8 cellular contexts compared by ENCODE assay signal in genomic region chr7:74656421-74656910, GRCh38. TPM values are rescaled to one million over a fixed set of nuclear protein-coding genes. Genes with fewer than 3 reads are reported as not detected.
DNase-seq lines count a peak whose midpoint lies in the region; FAIRE-seq and TF ChIP-seq lines count a peak whose summit lies in the region.

No MANE protein-coding gene starts in this region.

- no peak for TF ChIP-seq CTCF in nephron progenitor cell (IDR thresholded peaks at IDR 0.05)

- intact Hi-C loops in activated T-helper 1 cell treated with anti-CD3 and anti-CD28 coated beads, Interleukin-12 subunit alpha, Interleukin-12 subunit beta, Interleukin-2, Interleukin-4 antibody, amounts not matched to agents 30 ng/mL and 10 ng/mL and 1 ng/mL, durations not matched to agents 14 hours and 24 hours and 36 hours (cut with micrococcal nuclease): loop anchor here (2.0 to 10.0 kb wide), 6 partner anchors 52 to 572 kb away; partner anchors contain the start of genes EIF4H, GTF2IRD1, LIMK1 and RFC2

- H3K27me3 Mint-ChIP-seq in activated T-helper 1 cell treated with anti-CD3 and anti-CD28 coated beads, Interleukin-12 subunit alpha, Interleukin-12 subunit beta, Interleukin-2, Interleukin-4 antibody, amounts not matched to agents 30 ng/mL and 10 ng/mL and 1 ng/mL, durations not matched to agents 14 hours and 24 hours and 36 hours (ENCODE audit: insufficient read depth): peaks cover 6% of the 10 kb centered on the region
- H3K27me3 Mint-ChIP-seq in nephron progenitor cell (ENCODE audit: low read depth, poor library complexity): peaks cover 6% of the 10 kb centered on the region

- H3K27me3 ChIP-seq in H7 (ENCODE audit: control insufficient read depth, insufficient read depth, low read length): no peaks in the 10 kb centered on the region

- H3K27ac Mint-ChIP-seq in activated T-helper 1 cell treated with anti-CD3 and anti-CD28 coated beads, Interleukin-12 subunit alpha, Interleukin-12 subunit beta, Interleukin-2, Interleukin-4 antibody, amounts not matched to agents 30 ng/mL and 10 ng/mL and 1 ng/mL, durations not matched to agents 14 hours and 24 hours and 36 hours: peak overlapping the region; percentile 93
- H3K27ac Mint-ChIP-seq in nephron progenitor cell: peak overlapping the region; percentile 99

- no peak for TF ChIP-seq POLR2A in GM12891 (IDR thresholded peaks at IDR 0.05; ENCODE audit: low read depth, low read length)

- peak overlapping the region; percentile 85 for H3K4me3 Mint-ChIP-seq in activated T-helper 1 cell treated with anti-CD3 and anti-CD28 coated beads, Interleukin-12 subunit alpha, Interleukin-12 subunit beta, Interleukin-2, Interleukin-4 antibody, amounts not matched to agents 30 ng/mL and 10 ng/mL and 1 ng/mL, durations not matched to agents 14 hours and 24 hours and 36 hours
- peak overlapping the region; percentile 89 for H3K4me3 Mint-ChIP-seq in nephron progenitor cell

- no peaks in the 10 kb centered on the region for H3K9me3 Mint-ChIP-seq in activated T-helper 1 cell treated with anti-CD3 and anti-CD28 coated beads, Interleukin-12 subunit alpha, Interleukin-12 subunit beta, Interleukin-2, Interleukin-4 antibody, amounts not matched to agents 30 ng/mL and 10 ng/mL and 1 ng/mL, durations not matched to agents 14 hours and 24 hours and 36 hours
- H3K9me3 Mint-ChIP-seq in nephron progenitor cell: no peaks in the 10 kb centered on the region

- H3K4me3 ChIP-seq in H7 (ENCODE audit: insufficient read depth, low read depth, low read length): peak overlapping the region; percentile 70

- in situ Hi-C loops in ACHN (cut with HindIII; ENCODE audit: low pct_ligation_motif_present, low pct_unique_long_range_greater_than_20kb, low sequenced_read_pairs): no loop called here

- no peak for FAIRE-seq in GM12891 (lab: Jason Lieb, UNC)

- peak; percentile 51 for DNase-seq in ACHN
- DNase-seq in H7: peak; percentile 66
- peak; percentile 81 for DNase-seq in NOMO-1 treated with DMSO at 0.1 percent for 48 hours (lab: John Stamatoyannopoulos, UW; ENCODE audit: unreplicated experiment)
- peak; percentile 47 for DNase-seq in activated T-helper 1 cell treated with anti-CD3 and anti-CD28 coated beads, Interleukin-12 subunit alpha, Interleukin-12 subunit beta, Interleukin-2, Interleukin-4 antibody, amounts not matched to agents 30 ng/mL and 10 ng/mL and 1 ng/mL, durations not matched to agents 14 hours and 24 hours and 36 hours (ENCODE audit: low spot score)
- peak; percentile 34 for DNase-seq in fibroblast of peridontal ligament (ENCODE audit: extremely low read depth)
- DNase-seq in nephron progenitor cell: peak; percentile 47
- peak; percentile 78 for DNase-seq in superior temporal gyrus (ENCODE audit: extremely low spot score)
- DNase-seq in GM12891 (ENCODE audit: insufficient read length, low spot score): no peak

- peaks cover 52% of the 10 kb centered on the region for H3K4me1 Mint-ChIP-seq in activated T-helper 1 cell treated with anti-CD3 and anti-CD28 coated beads, Interleukin-12 subunit alpha, Interleukin-12 subunit beta, Interleukin-2, Interleukin-4 antibody, amounts not matched to agents 30 ng/mL and 10 ng/mL and 1 ng/mL, durations not matched to agents 14 hours and 24 hours and 36 hours (ENCODE audit: low read depth)
- H3K4me1 Mint-ChIP-seq in nephron progenitor cell: peaks cover 46% of the 10 kb centered on the region

- H3K36me3 Mint-ChIP-seq in activated T-helper 1 cell treated with anti-CD3 and anti-CD28 coated beads, Interleukin-12 subunit alpha, Interleukin-12 subunit beta, Interleukin-2, Interleukin-4 antibody, amounts not matched to agents 30 ng/mL and 10 ng/mL and 1 ng/mL, durations not matched to agents 14 hours and 24 hours and 36 hours (ENCODE audit: low read depth): peaks cover 10% of the 10 kb centered on the region
- H3K36me3 Mint-ChIP-seq in nephron progenitor cell (ENCODE audit: low read depth): peaks cover 16% of the 10 kb centered on the region

- no peaks in the 10 kb centered on the region for H3K36me3 ChIP-seq in H7 (replicated peaks; ENCODE audit: control insufficient read depth, insufficient read depth, low read length)

TF ChIP-seq in GM12891, 5 proteins besides CTCF, POLR2A, EP300 and RAD21:
- TF ChIP-seq POLR2AphosphoS5 (IDR thresholded peaks at IDR 0.05; ENCODE audit: low read depth, low read length) (no peak; the same call in 1 of the 2 replicates), POU2F2 (IDR thresholded peaks at IDR 0.05; ENCODE audit: low read depth, low read length) (no peak), TAF1 (IDR thresholded peaks at IDR 0.05; ENCODE audit: low read depth, low read length) (no peak), PAX5 (IDR thresholded peaks at IDR 0.05; ENCODE audit: insufficient read depth, low read length, severe bottlenecking) (no peak), SPI1 (IDR thresholded peaks at IDR 0.05; ENCODE audit: low read depth, low read length) (no peak)
TF ChIP-seq in GM12891: peak in this region for 0.

RNA-seq across cellular contexts. Expression of gene GTF2I, which starts 1.1 kb away (rescaled TPM):
- total RNA-seq in H7 (2014; rRNA removed; shearing (Covaris generic)): 152 and 199 TPM in 2 replicates
- 199 and 203 TPM in 2 replicates for total RNA-seq in activated T-helper 1 cell treated with anti-CD3 and anti-CD28 coated beads, Interleukin-12 subunit alpha, Interleukin-12 subunit beta, Interleukin-2, Interleukin-4 antibody, amounts not matched to agents 30 ng/mL and 10 ng/mL and 1 ng/mL, durations not matched to agents 14 hours and 24 hours and 36 hours
- 62.3 TPM for polyA plus RNA-seq in GM12891 (2012; ENCODE audit: low read depth, missing spikeins)
